In the genomic region with DNA sequence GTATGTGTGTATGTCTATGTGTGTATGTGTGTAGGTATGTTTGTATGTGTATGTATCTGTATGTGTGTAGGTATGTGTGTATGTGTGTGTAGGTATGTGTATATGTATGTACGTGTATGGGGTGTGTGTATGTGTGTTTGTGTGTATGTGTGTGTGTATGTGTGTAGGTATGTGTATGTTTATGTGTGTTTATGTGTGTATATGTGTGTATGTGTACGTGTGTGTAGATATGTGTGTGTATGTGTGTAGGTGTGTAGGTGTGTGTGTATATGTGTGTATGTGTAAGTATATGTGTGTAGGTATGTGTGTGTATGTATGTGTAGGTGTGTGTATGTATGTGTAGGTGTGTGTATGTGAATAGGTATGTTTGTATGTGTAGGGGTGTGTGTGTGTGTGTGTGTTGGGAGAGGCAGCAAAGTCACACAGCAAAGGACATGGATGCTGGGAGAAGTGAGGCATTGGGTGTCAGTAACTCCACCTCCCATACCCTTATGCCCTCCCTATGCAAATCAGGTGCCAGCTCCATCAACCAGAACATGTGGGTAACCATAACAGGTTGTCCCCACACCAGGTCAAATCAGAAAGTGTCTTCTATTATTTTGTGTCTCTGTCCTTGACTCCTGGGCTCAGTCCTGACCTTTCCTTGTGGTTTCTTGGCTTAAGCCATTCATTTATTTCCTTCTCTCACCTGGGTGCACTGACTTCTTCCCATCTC, we compare ENCODE assay signal across 14 cellular contexts. TPM values are rescaled to one million over a fixed set of nuclear protein-coding genes. Genes with fewer than 3 reads are reported as not detected.
A peak's percentile ranks its signal among the peaks of the same experiment; 100 is the strongest.
DNase-seq lines count a peak whose midpoint lies in the region; ATAC-seq lines count a peak whose summit lies in the region.
"Had no signal": no experiment of that assay in that cellular context is flagged by ENCODE, and none has a peak within 500 bp of the region (broad histone marks: within the 10 kb centered on the region; RNA-seq: fewer than 3 reads in every experiment).

No MANE protein-coding gene starts in this region.

- H3K4me3 Mint-ChIP-seq in activated T-cell treated with anti-CD3 and anti-CD28 coated beads, Interleukin-2, amount 50 U/mL, for 72 hours: peak overlapping the region; percentile 7 to 23
- H3K4me3 Mint-ChIP-seq in IgD-negative memory B cell: peak overlapping the region in 3 of 4 donors; percentile 12 to 50 (median 35)
- peak overlapping the region; percentile 2 for H3K4me3 Mint-ChIP-seq in activated naive CD8-positive, alpha-beta T cell treated with anti-CD3 and anti-CD28 coated beads for 36 hours
- peak overlapping the region; percentile 1 for H3K4me3 Mint-ChIP-seq in stimulated activated memory B cell treated with anti-CD40 and anti-IgM and Interleukin-4, amounts not matched to agents 10 μg/mL and 1 μg/mL and 100 μg/mL, for 72 hours
- H3K4me3 Mint-ChIP-seq: activated naive CD4-positive, alpha-beta T cell treated with anti-CD3 and anti-CD28 coated beads for 36 hours; nephron had no signal

- peaks cover 7 to 23% of the 10 kb centered on the region in 2 donors for H3K36me3 Mint-ChIP-seq in activated T-cell treated with anti-CD3 and anti-CD28 coated beads, Interleukin-2, amount 50 U/mL, for 72 hours (ENCODE audit: insufficient read depth in 2 of 2)
- peaks cover 6% of the 10 kb centered on the region for H3K36me3 Mint-ChIP-seq in IgD-negative memory B cell
- peaks cover 66% of the 10 kb centered on the region for H3K36me3 Mint-ChIP-seq in activated naive CD8-positive, alpha-beta T cell treated with anti-CD3 and anti-CD28 coated beads for 36 hours
- H3K36me3 Mint-ChIP-seq in stimulated activated memory B cell treated with anti-CD40 and anti-IgM and Interleukin-4, amounts not matched to agents 10 μg/mL and 1 μg/mL and 100 μg/mL, for 72 hours: peaks cover 40% of the 10 kb centered on the region

- no peak for ATAC-seq in activated T-cell treated with anti-CD3 and anti-CD28 coated beads, Interleukin-2, amount 50 U/mL, for 72 hours (replicated peaks in 1 of 2)
- no peak for ATAC-seq in stimulated activated memory B cell treated with anti-CD40 and anti-IgM and Interleukin-4, amounts not matched to agents 10 μg/mL and 1 μg/mL and 100 μg/mL, for 72 hours
- ATAC-seq: heart right ventricle had no signal

- no peaks in the 10 kb centered on the region for H3K27me3 Mint-ChIP-seq in activated T-cell treated with anti-CD3 and anti-CD28 coated beads, Interleukin-2, amount 50 U/mL, for 72 hours (ENCODE audit: low read depth)
- H3K27me3 Mint-ChIP-seq in IgD-negative memory B cell: no peaks in the 10 kb centered on the region
- H3K27me3 Mint-ChIP-seq in activated naive CD8-positive, alpha-beta T cell treated with anti-CD3 and anti-CD28 coated beads for 36 hours: no peaks in the 10 kb centered on the region
- H3K27me3 Mint-ChIP-seq in stimulated activated memory B cell treated with anti-CD40 and anti-IgM and Interleukin-4, amounts not matched to agents 10 μg/mL and 1 μg/mL and 100 μg/mL, for 72 hours: no peaks in the 10 kb centered on the region

- no peaks in the 10 kb centered on the region for H3K9me3 Mint-ChIP-seq in activated T-cell treated with anti-CD3 and anti-CD28 coated beads, Interleukin-2, amount 50 U/mL, for 72 hours
- no peaks in the 10 kb centered on the region for H3K9me3 Mint-ChIP-seq in IgD-negative memory B cell
- no peaks in the 10 kb centered on the region for H3K9me3 Mint-ChIP-seq in activated naive CD8-positive, alpha-beta T cell treated with anti-CD3 and anti-CD28 coated beads for 36 hours
- H3K9me3 Mint-ChIP-seq in stimulated activated memory B cell treated with anti-CD40 and anti-IgM and Interleukin-4, amounts not matched to agents 10 μg/mL and 1 μg/mL and 100 μg/mL, for 72 hours: no peaks in the 10 kb centered on the region
- H3K9me3 Mint-ChIP-seq: activated naive CD4-positive, alpha-beta T cell treated with anti-CD3 and anti-CD28 coated beads for 36 hours; nephron had no signal

- H3K4me1 Mint-ChIP-seq in activated T-cell treated with anti-CD3 and anti-CD28 coated beads, Interleukin-2, amount 50 U/mL, for 72 hours (ENCODE audit: low read depth): peaks cover 82% of the 10 kb centered on the region
- H3K4me1 Mint-ChIP-seq in IgD-negative memory B cell: peaks cover 30 to 51% (median 36%) of the 10 kb centered on the region in 3 donors
- peaks cover 64% of the 10 kb centered on the region for H3K4me1 Mint-ChIP-seq in activated naive CD8-positive, alpha-beta T cell treated with anti-CD3 and anti-CD28 coated beads for 36 hours
- H3K4me1 Mint-ChIP-seq in stimulated activated memory B cell treated with anti-CD40 and anti-IgM and Interleukin-4, amounts not matched to agents 10 μg/mL and 1 μg/mL and 100 μg/mL, for 72 hours: peaks cover 72% of the 10 kb centered on the region
- H3K4me1 Mint-ChIP-seq: nephron had no signal

- DNase-seq in activated T-cell treated with anti-CD3 and anti-CD28 coated beads, Interleukin-2, amount 50 U/mL, for 72 hours: no peak
- DNase-seq in activated T-cell treated with anti-CD3 and anti-CD28 coated beads, Interleukin-2, amount 50 U/mL, for 1 hour: no peak
- DNase-seq in activated naive CD8-positive, alpha-beta T cell treated with anti-CD3 and anti-CD28 coated beads for 36 hours: no peak
- no peak for DNase-seq in NCI-H128 (lab: John Stamatoyannopoulos, UW; ENCODE audit: unreplicated experiment)
- no peak for DNase-seq in UCSD-AML1 (lab: John Stamatoyannopoulos, UW; ENCODE audit: unreplicated experiment)
- DNase-seq in kidney tubule cell (ENCODE audit: low spot score): no peak
- DNase-seq: activated naive CD4-positive, alpha-beta T cell treated with anti-CD3 and anti-CD28 coated beads for 36 hours; effector CD8-positive, alpha-beta T cell; GOT3; heart right ventricle; NCI-H1694 treated with DMSO at 0.1 percent for 48 hours had no signal

- H3K27ac Mint-ChIP-seq in activated T-cell treated with anti-CD3 and anti-CD28 coated beads, Interleukin-2, amount 50 U/mL, for 72 hours: peak overlapping the region; percentile 42
- H3K27ac Mint-ChIP-seq in IgD-negative memory B cell: peak overlapping the region in 2 of 3 donors; percentile 59 to 60
- H3K27ac Mint-ChIP-seq in activated naive CD8-positive, alpha-beta T cell treated with anti-CD3 and anti-CD28 coated beads for 36 hours: peak overlapping the region; percentile 5
- no peak overlapping the region for H3K27ac Mint-ChIP-seq in stimulated activated memory B cell treated with anti-CD40 and anti-IgM and Interleukin-4, amounts not matched to agents 10 μg/mL and 1 μg/mL and 100 μg/mL, for 72 hours
- H3K27ac Mint-ChIP-seq: activated naive CD4-positive, alpha-beta T cell treated with anti-CD3 and anti-CD28 coated beads for 36 hours; nephron had no signal

RNA-seq across cellular contexts. Expression of gene KCNAB2, which starts 15.0 kb away (rescaled TPM):
- total RNA-seq in activated T-cell treated with anti-CD3 and anti-CD28 coated beads, Interleukin-2, amount 50 U/mL, for 72 hours: 100 to 1,000 TPM; 210 to 232 TPM
- 20.4 TPM for polyA plus RNA-seq in IgD-negative memory B cell
- total RNA-seq in activated naive CD8-positive, alpha-beta T cell treated with anti-CD3 and anti-CD28 coated beads for 36 hours: 100 to 1,000 TPM; 209 to 218 TPM

RNA-seq across cellular contexts. Expression of gene NPHP4, which starts 38.5 kb away (rescaled TPM):
- 10 to 100 TPM; 12.3 to 14.5 TPM for total RNA-seq in activated T-cell treated with anti-CD3 and anti-CD28 coated beads, Interleukin-2, amount 50 U/mL, for 72 hours
- polyA plus RNA-seq in IgD-negative memory B cell: 0.71 TPM
- total RNA-seq in activated naive CD8-positive, alpha-beta T cell treated with anti-CD3 and anti-CD28 coated beads for 36 hours: 10 to 100 TPM; 11.4 to 12.6 TPM
